9 cellular contexts compared by ENCODE assay signal in the genomic region with DNA sequence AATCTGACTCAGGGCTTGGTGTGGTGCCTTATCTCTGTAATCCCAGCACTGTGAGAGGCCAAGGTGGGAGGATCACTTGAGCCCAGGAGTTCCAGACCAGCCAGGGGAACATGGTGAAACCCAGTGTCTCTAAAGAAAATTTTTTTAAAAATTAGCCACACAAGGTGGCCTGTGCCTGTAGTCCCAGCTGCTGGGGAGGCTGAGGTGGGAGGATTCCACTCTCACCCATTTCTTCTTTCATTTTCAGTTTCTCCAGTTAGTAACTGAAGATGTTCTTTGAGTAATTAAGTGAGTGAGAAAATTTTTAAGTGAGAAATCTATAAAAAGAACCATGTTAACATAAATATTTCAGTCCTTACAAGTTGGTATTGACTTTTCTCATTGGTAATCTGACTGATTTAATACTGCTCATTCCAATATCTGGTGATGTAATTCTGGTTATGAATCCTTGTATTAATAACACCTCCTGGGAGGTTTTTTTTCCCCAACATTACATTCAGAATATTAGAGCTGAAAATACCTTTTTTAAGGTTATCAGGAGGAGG. TPM values are rescaled to one million over a fixed set of nuclear protein-coding genes. Genes with fewer than 3 reads are reported as not detected.
DNase-seq lines count a peak whose midpoint lies in the region; ATAC-seq, FAIRE-seq and TF ChIP-seq lines count a peak whose summit lies in the region.
"Had no signal": no experiment of that assay in that cellular context is flagged by ENCODE, and none has a peak within 500 bp of the region (broad histone marks: within the 10 kb centered on the region; RNA-seq: fewer than 3 reads in every experiment).

No MANE protein-coding gene starts in this region.

- H3K27ac ChIP-seq in GM12878 (ENCODE audit: control insufficient read depth, insufficient read depth): peak overlapping the region; percentile 54
- H3K27ac ChIP-seq: cardiac muscle cell had no signal

- H3K4me1 ChIP-seq in GM12878 (ENCODE audit: control insufficient read depth, insufficient read depth, low read length): peaks cover 10% of the 10 kb centered on the region

- TF ChIP-seq CTCF in GM12878 (IDR thresholded peaks at IDR 0.05 in 2 of 3, conservative IDR thresholded peaks at IDR 0.05 in 1 of 3; ENCODE audit: control insufficient read depth in 2 of 3, extremely low read depth in 1 of 3, insufficient read depth in 1 of 3, low read depth in 3 of 3, low read length in 3 of 3): no peak

- H3K4me2 ChIP-seq in GM12878 (ENCODE audit: control insufficient read depth, insufficient read depth): peak overlapping the region; percentile 63

- no peaks in the 10 kb centered on the region for H4K20me1 ChIP-seq in GM12878 (ENCODE audit: control insufficient read depth, insufficient read depth)

- ATAC-seq in GM18502 (IDR thresholded peaks at IDR 0.05; ENCODE audit: poor library complexity, unreplicated experiment) (peak; percentile 82), GM21381 (IDR thresholded peaks at IDR 0.05; ENCODE audit: unreplicated experiment) (peak; percentile 83), HG03354 (IDR thresholded peaks at IDR 0.05; ENCODE audit: poor library complexity, severe bottlenecking, unreplicated experiment) (peak; percentile 81), GM12878 (peak; percentile 85)

- FAIRE-seq in GM12878 (lab: Jason Lieb, UNC): peak; percentile 70

- RAD21 ChIA-PET in GM12878 (lab: Charles Lee; ENCODE audit: unreplicated experiment): interaction anchor here (1.6 to 1.8 kb wide), 2 partner anchors 21 to 52 kb away, joined by 6 to 11 read pairs; a partner anchor contains a TSS

- no peak for TF ChIP-seq RAD21 in GM12878 (IDR thresholded peaks at IDR 0.05; ENCODE audit: insufficient read depth, low read depth, low read length)

- TF ChIP-seq EP300 in GM12878 (IDR thresholded peaks at IDR 0.05; ENCODE audit: borderline replicate concordance in 1 of 2, control insufficient read depth in 1 of 2, low read depth in 2 of 2, low read length in 2 of 2): no peak

- SMC1A ChIA-PET in GM12878 (lab: Charles Lee; ENCODE audit: uncharacterized antibody, unreplicated experiment): interaction anchor here (1.0 kb wide), 2 partner anchors 21 to 50 kb away, joined by 4 to 5 read pairs; a partner anchor contains a TSS

- POLR2A ChIA-PET in GM12878 (lab: Charles Lee): interaction anchor here (0.8 to 1.7 kb wide), 3 partner anchors 21 to 33 kb away, joined by 3 to 12 read pairs (median 5); a partner anchor contains a TSS

- TF ChIP-seq POLR2A in GM12878 (IDR thresholded peaks at IDR 0.05; ENCODE audit: low read depth, low read length): no peak

- H3K27me3 ChIP-seq in GM12878 (replicated peaks in 1 of 2; ENCODE audit: control insufficient read depth in 2 of 2, insufficient read depth in 2 of 2, low read length in 1 of 2): no peaks in the 10 kb centered on the region
- H3K27me3 ChIP-seq: cardiac muscle cell had no signal

- no peaks in the 10 kb centered on the region for H3K9me3 ChIP-seq in GM12878 (replicated peaks; ENCODE audit: control insufficient read depth, insufficient read depth, low read length)

- in situ Hi-C loops in GM12878 (cut with MboI): no loop called here

- CTCF ChIA-PET in GM12878 (lab: Yijun Ruan, JAX): interaction anchor here (1.0 kb wide), 2 partner anchors 21 to 50 kb away, joined by 4 read pairs; a partner anchor contains a TSS

- H3K79me2 ChIP-seq in GM12878 (ENCODE audit: control insufficient read depth, insufficient read depth, low read length): peaks cover 50% of the 10 kb centered on the region

- DNase-seq in GM12878 (ENCODE audit: low read depth, low spot score): peak; percentile 46
- DNase-seq in globus pallidus (ENCODE audit: low spot score): no peak
- DNase-seq in LoVo (ENCODE audit: low spot score): no peak
- no peak for DNase-seq in H4 (ENCODE audit: low spot score)
- DNase-seq in activated gamma-delta T cell (lab: John Stamatoyannopoulos, UW): no peak

- H2AFZ ChIP-seq in GM12878 (ENCODE audit: control insufficient read depth, low read depth, low read length): no peak overlapping the region

- H3K4me3 ChIP-seq in GM12878: peak overlapping the region; percentile 33; the same call in 1 of the 2 replicates
- H3K4me3 ChIP-seq: cardiac muscle cell had no signal

- no peak overlapping the region for H3K9ac ChIP-seq in GM12878 (ENCODE audit: control insufficient read depth, insufficient read depth, low read length)

- no TSS peak for BruUV-seq in GM12878 (replicated peaks; lab: Mats Ljungman, UMichigan)

- intact Hi-C loops in GM12878 (cut with micrococcal nuclease; ENCODE audit: unreplicated experiment): no loop called here

- peaks cover 9 to 22% of the 10 kb centered on the region in 2 experiments for H3K36me3 ChIP-seq in GM12878 (ENCODE audit: control insufficient read depth in 2 of 2, insufficient read depth in 2 of 2, low read length in 1 of 2)

RNA-seq across cellular contexts. Expression of a gene that starts 6.1 kb away (rescaled TPM):
- 281 and 328 TPM in 2 replicates for total RNA-seq in GM12878 (2013; cell fraction: nucleolus; rRNA removed)
- total RNA-seq in GM12878 (2014; rRNA removed) (66.3 and 79.6 TPM in 2 replicates), GM12878 (2014; rRNA removed; fragmentation: Illumina TruSeq; extraction: Trizol) (54.8 and 56.5 TPM in 2 replicates), GM12878 (2021) (56.6 and 63.9 TPM in 2 replicates)
- polyA plus RNA-seq in GM12878 (2011; ENCODE audit: low read depth): 37.9 TPM
- polyA plus RNA-seq in GM12878 (2011; rRNA removed) (147 and 165 TPM in 2 replicates), GM12878 (2014; fragmentation: Illumina TruSeq; extraction: Trizol) (69.4 and 71.4 TPM in 2 replicates), GM12878 (2014; fragmentation: Nextera tagmentation; extraction: Ambion mirVana) (10 to 100 TPM; 32.8 to 36.0 TPM), GM12878 (2014; rRNA removed) (82.5 and 83.9 TPM in 2 replicates), GM12878 (2016; fragmentation: Nextera tagmentation; extraction: Ambion mirVana) (10 to 100 TPM; 64.7 to 70.9 TPM)
- 126 and 137 TPM in 2 replicates for polyA plus RNA-seq in GM12878 (2011; cell fraction: cytosol; rRNA removed)
- polyA plus RNA-seq in GM12878 (2011; cell fraction: nucleus; rRNA removed): 573 and 682 TPM in 2 replicates
- 46.9 and 50.9 TPM in 2 replicates for polyA plus RNA-seq in GM12878 (2012)
- 106 and 127 TPM in 2 replicates for polyA minus RNA-seq in GM12878 (2011; rRNA and poly(A)+ RNA removed)
- 24.3 and 36.8 TPM in 2 replicates for polyA minus RNA-seq in GM12878 (2011; cell fraction: cytosol; rRNA and poly(A)+ RNA removed)
- 93.9 and 122 TPM in 2 replicates for polyA minus RNA-seq in GM12878 (2011; cell fraction: nucleus; rRNA and poly(A)+ RNA removed)
- 55.3 and 56.8 TPM in 2 replicates for total RNA-seq in H4 (2014; rRNA removed; shearing (Covaris generic))

RNA-seq across cellular contexts. Expression of a gene that starts 21.1 kb away (rescaled TPM):
- 2.6 and 3.5 TPM in 2 replicates for total RNA-seq in GM12878 (2013; cell fraction: nucleolus; rRNA removed)
- 1.5 and 1.6 TPM in 2 replicates for total RNA-seq in GM12878 (2014; rRNA removed)
- total RNA-seq in GM12878 (2014; rRNA removed; fragmentation: Illumina TruSeq; extraction: Trizol): 1.7 and 1.8 TPM in 2 replicates
- 6.2 and 6.3 TPM in 2 replicates for total RNA-seq in GM12878 (2021)
- polyA plus RNA-seq in GM12878 (2011; ENCODE audit: low read depth): 1.8 TPM
- 2.0 and 2.6 TPM in 2 replicates for polyA plus RNA-seq in GM12878 (2011; rRNA removed)
- polyA plus RNA-seq in GM12878 (2011; cell fraction: cytosol; rRNA removed): 2.5 and 3.7 TPM in 2 replicates
- polyA plus RNA-seq in GM12878 (2011; cell fraction: nucleus; rRNA removed): 3.6 and 4.6 TPM in 2 replicates
- polyA plus RNA-seq in GM12878 (2012): 2.5 and 2.6 TPM in 2 replicates
- polyA plus RNA-seq in GM12878 (2014; fragmentation: Illumina TruSeq; extraction: Trizol): 4.7 and 5.1 TPM in 2 replicates
- polyA plus RNA-seq in GM12878 (2014; fragmentation: Nextera tagmentation; extraction: Ambion mirVana): 1 to 10 TPM; 1.9 to 2.3 TPM
- polyA plus RNA-seq in GM12878 (2014; rRNA removed): 3.4 and 4.5 TPM in 2 replicates
- 1 to 10 TPM; 1.6 to 1.7 TPM for polyA plus RNA-seq in GM12878 (2016; fragmentation: Nextera tagmentation; extraction: Ambion mirVana)
- polyA minus RNA-seq in GM12878 (2011; rRNA and poly(A)+ RNA removed): 2.7 and 4.1 TPM in 2 replicates
- 0.80 and 2.0 TPM in 2 replicates for polyA minus RNA-seq in GM12878 (2011; cell fraction: cytosol; rRNA and poly(A)+ RNA removed)
- polyA minus RNA-seq in GM12878 (2011; cell fraction: nucleus; rRNA and poly(A)+ RNA removed): 2.4 and 3.0 TPM in 2 replicates
- 0.06 and 0.75 TPM in 2 replicates for total RNA-seq in H4 (2014; rRNA removed; shearing (Covaris generic))

RNA-seq across cellular contexts. Expression of a gene that starts 28.1 kb away (rescaled TPM):
- 49.4 and 57.4 TPM in 2 replicates for total RNA-seq in GM12878 (2013; cell fraction: nucleolus; rRNA removed)
- total RNA-seq in GM12878 (2014; rRNA removed) (17.1 and 18.4 TPM in 2 replicates), GM12878 (2014; rRNA removed; fragmentation: Illumina TruSeq; extraction: Trizol) (26.0 and 27.4 TPM in 2 replicates), GM12878 (2021) (53.8 and 55.5 TPM in 2 replicates)
- polyA plus RNA-seq in GM12878 (2011; ENCODE audit: low read depth): 58.9 TPM
- polyA plus RNA-seq in GM12878 (2011; rRNA removed) (70.3 and 113 TPM in 2 replicates), GM12878 (2014; fragmentation: Illumina TruSeq; extraction: Trizol) (59.8 and 74.8 TPM in 2 replicates), GM12878 (2014; fragmentation: Nextera tagmentation; extraction: Ambion mirVana) (10 to 100 TPM; 54.7 to 55.5 TPM), GM12878 (2014; rRNA removed) (53.1 and 54.8 TPM in 2 replicates), GM12878 (2016; fragmentation: Nextera tagmentation; extraction: Ambion mirVana) (10 to 100 TPM; 54.8 to 57.8 TPM)
- 88.9 and 111 TPM in 2 replicates for polyA plus RNA-seq in GM12878 (2011; cell fraction: cytosol; rRNA removed)
- 61.4 and 80.7 TPM in 2 replicates for polyA plus RNA-seq in GM12878 (2011; cell fraction: nucleus; rRNA removed)
- 39.8 and 70.7 TPM in 2 replicates for polyA plus RNA-seq in GM12878 (2012)
- polyA minus RNA-seq in GM12878 (2011; rRNA and poly(A)+ RNA removed): 103 and 114 TPM in 2 replicates
- polyA minus RNA-seq in GM12878 (2011; cell fraction: cytosol; rRNA and poly(A)+ RNA removed): 15.1 and 27.9 TPM in 2 replicates
- polyA minus RNA-seq in GM12878 (2011; cell fraction: nucleus; rRNA and poly(A)+ RNA removed): 18.7 and 29.6 TPM in 2 replicates
- 12.7 and 14.3 TPM in 2 replicates for total RNA-seq in H4 (2014; rRNA removed; shearing (Covaris generic))

RNA-seq across cellular contexts. Expression of a gene that starts 28.3 kb away (rescaled TPM):
- 60.8 and 71.3 TPM in 2 replicates for total RNA-seq in GM12878 (2013; cell fraction: nucleolus; rRNA removed)
- total RNA-seq in GM12878 (2014; rRNA removed): 10.5 and 13.1 TPM in 2 replicates
- total RNA-seq in GM12878 (2014; rRNA removed; fragmentation: Illumina TruSeq; extraction: Trizol): 18.8 and 19.9 TPM in 2 replicates
- 14.5 and 18.4 TPM in 2 replicates for total RNA-seq in GM12878 (2021)
- polyA plus RNA-seq in GM12878 (2011; ENCODE audit: low read depth): 14.8 TPM
- polyA plus RNA-seq in GM12878 (2011; rRNA removed): 45.1 and 57.7 TPM in 2 replicates
- 22.4 and 26.5 TPM in 2 replicates for polyA plus RNA-seq in GM12878 (2011; cell fraction: cytosol; rRNA removed)
- 37.8 and 42.7 TPM in 2 replicates for polyA plus RNA-seq in GM12878 (2011; cell fraction: nucleus; rRNA removed)
- polyA plus RNA-seq in GM12878 (2012): 20.1 and 20.4 TPM in 2 replicates
- 19.4 and 26.2 TPM in 2 replicates for polyA plus RNA-seq in GM12878 (2014; fragmentation: Illumina TruSeq; extraction: Trizol)
- polyA plus RNA-seq in GM12878 (2014; fragmentation: Nextera tagmentation; extraction: Ambion mirVana): 1 to 10 TPM; 5.6 to 9.8 TPM
- 16.4 and 18.8 TPM in 2 replicates for polyA plus RNA-seq in GM12878 (2014; rRNA removed)
- 10 to 100 TPM in 1 of 2 experiments, 1 to 10 TPM in 1; 9.6 to 10.3 TPM for polyA plus RNA-seq in GM12878 (2016; fragmentation: Nextera tagmentation; extraction: Ambion mirVana)
- 36.3 and 51.9 TPM in 2 replicates for polyA minus RNA-seq in GM12878 (2011; rRNA and poly(A)+ RNA removed)
- polyA minus RNA-seq in GM12878 (2011; cell fraction: cytosol; rRNA and poly(A)+ RNA removed): 8.3 and 8.5 TPM in 2 replicates
- polyA minus RNA-seq in GM12878 (2011; cell fraction: nucleus; rRNA and poly(A)+ RNA removed): 12.0 and 17.5 TPM in 2 replicates
- 17.5 and 22.9 TPM in 2 replicates for total RNA-seq in H4 (2014; rRNA removed; shearing (Covaris generic))

RNA-seq across cellular contexts. Expression of a gene that starts 49.2 kb away (rescaled TPM):
- total RNA-seq in GM12878 (2013; cell fraction: nucleolus; rRNA removed): 181 and 186 TPM in 2 replicates
- total RNA-seq in GM12878 (2014; rRNA removed) (59.8 and 61.2 TPM in 2 replicates), GM12878 (2014; rRNA removed; fragmentation: Illumina TruSeq; extraction: Trizol) (50.8 and 53.6 TPM in 2 replicates), GM12878 (2021) (79.5 and 80.7 TPM in 2 replicates)
- 33.1 TPM for polyA plus RNA-seq in GM12878 (2011; ENCODE audit: low read depth)
- polyA plus RNA-seq in GM12878 (2011; rRNA removed) (15.4 and 23.3 TPM in 2 replicates), GM12878 (2014; fragmentation: Illumina TruSeq; extraction: Trizol) (52.1 and 60.4 TPM in 2 replicates), GM12878 (2014; fragmentation: Nextera tagmentation; extraction: Ambion mirVana) (10 to 100 TPM; 20.2 to 28.2 TPM), GM12878 (2014; rRNA removed) (31.1 and 34.2 TPM in 2 replicates), GM12878 (2016; fragmentation: Nextera tagmentation; extraction: Ambion mirVana) (10 to 100 TPM; 32.8 to 38.2 TPM)
- polyA plus RNA-seq in GM12878 (2011; cell fraction: cytosol; rRNA removed): 33.4 and 34.9 TPM in 2 replicates
- polyA plus RNA-seq in GM12878 (2011; cell fraction: nucleus; rRNA removed): 84.8 and 98.6 TPM in 2 replicates
- 36.9 and 73.3 TPM in 2 replicates for polyA plus RNA-seq in GM12878 (2012)
- polyA minus RNA-seq in GM12878 (2011; rRNA and poly(A)+ RNA removed): 65.5 and 76.4 TPM in 2 replicates
- 34.2 and 35.8 TPM in 2 replicates for polyA minus RNA-seq in GM12878 (2011; cell fraction: cytosol; rRNA and poly(A)+ RNA removed)
- 40.1 and 78.9 TPM in 2 replicates for polyA minus RNA-seq in GM12878 (2011; cell fraction: nucleus; rRNA and poly(A)+ RNA removed)
- 19.5 and 26.5 TPM in 2 replicates for total RNA-seq in H4 (2014; rRNA removed; shearing (Covaris generic))
